ENCODE assay signal across 14 cellular contexts in genomic region chr2:9797681-9798556, GRCh38. TPM values are rescaled to one million over a fixed set of nuclear protein-coding genes. Genes with fewer than 3 reads are reported as not detected.
A peak's percentile ranks its signal among the peaks of the same experiment; 100 is the strongest.
DNase-seq lines count a peak whose midpoint lies in the region; TF ChIP-seq lines count a peak whose summit lies in the region.
"Had no signal": no experiment of that assay in that cellular context is flagged by ENCODE, and none has a peak within 500 bp of the region (broad histone marks: within the 10 kb centered on the region; RNA-seq: fewer than 3 reads in every experiment).

No MANE protein-coding gene starts in this region.

- H3K9me3 ChIP-seq in BLaER1 treated with 17β-estradiol and CSF1 and Interleukin-3, amounts not matched to agents 10 nM and 100 nM (replicated peaks in 1 of 11): peaks cover 0 to 11% (median 0%) of the 10 kb centered on the region in 11 experiments; a peak in 5 of 22 replicates
- H3K9me3 ChIP-seq in colonic mucosa: no peaks in the 10 kb centered on the region
- H3K9me3 ChIP-seq in mucosa of rectum (ENCODE audit: control insufficient read depth in 2 of 2, low read length in 2 of 2): no peaks in the 10 kb centered on the region
- H3K9me3 ChIP-seq: upper lobe of right lung had no signal

- TF ChIP-seq POLR2A in lower leg skin (IDR thresholded peaks at IDR 0.05): no peak

- TF ChIP-seq CTCF in colonic mucosa (IDR thresholded peaks at IDR 0.05) (no peak), lower leg skin (IDR thresholded peaks at IDR 0.05) (no peak)

- intact Hi-C loops in colonic mucosa (cut with DNase I) (no loop called here), lower leg skin (cut with DNase I; ENCODE audit: low total_unique reads) (no loop called here)

- H3K36me3 ChIP-seq in BLaER1 treated with 17β-estradiol and CSF1 and Interleukin-3, amounts not matched to agents 10 nM and 100 nM: no peaks in the 10 kb centered on the region; a peak in 1 of 22 replicates
- H3K36me3 ChIP-seq in colonic mucosa (no peaks in the 10 kb centered on the region), mucosa of rectum (ENCODE audit: control insufficient read depth in 2 of 2, insufficient read depth in 2 of 2, low read length in 2 of 2) (no peaks in the 10 kb centered on the region)
- H3K36me3 ChIP-seq: upper lobe of right lung had no signal

- H4K20me1 ChIP-seq in BLaER1 treated with 17β-estradiol and CSF1 and Interleukin-3, amounts not matched to agents 10 nM and 100 nM: no peaks in the 10 kb centered on the region

- peak overlapping the region in 6 of 11 experiments; percentile 53 to 73 (median 66); a peak in 7 of 22 replicates for H3K9ac ChIP-seq in BLaER1 treated with 17β-estradiol and CSF1 and Interleukin-3, amounts not matched to agents 10 nM and 100 nM
- no peak overlapping the region for H3K9ac ChIP-seq in colonic mucosa (ENCODE audit: low read depth in 2 of 2, low read length in 2 of 2)
- no peak overlapping the region for H3K9ac ChIP-seq in mucosa of rectum (ENCODE audit: low read depth in 1 of 2, low read length in 2 of 2)

- DNase-seq in DMS53 treated with DMSO at 0.1 percent for 48 hours (lab: John Stamatoyannopoulos, UW; ENCODE audit: unreplicated experiment): peak; percentile 76
- DNase-seq in colonic mucosa: peak; percentile 59
- no peak for DNase-seq in GOT3 (lab: John Stamatoyannopoulos, UW)
- DNase-seq in lower leg skin (ENCODE audit: low spot score in 2 of 2): no peak
- DNase-seq in NCI-H2081 (lab: John Stamatoyannopoulos, UW): no peak
- DNase-seq: activated T-cell treated with anti-CD3 and anti-CD28 coated beads, Interleukin-2, amount 50 U/mL, for 72 hours; amniotic stem cell; CD4-positive, CD25-positive, alpha-beta regulatory T cell; GDM1; midbrain; stimulated activated CD8-positive, alpha-beta memory T cell treated with anti-CD3 and anti-CD28 coated beads, Interleukin-4, amount 100 ng/mL, for 48 hours; upper lobe of right lung had no signal

- no peak overlapping the region for H3K4me3 ChIP-seq in BLaER1 treated with 17β-estradiol and CSF1 and Interleukin-3, amounts not matched to agents 10 nM and 100 nM
- H3K4me3 ChIP-seq in colonic mucosa: no peak overlapping the region
- H3K4me3 ChIP-seq in mucosa of rectum (ENCODE audit: low read length in 2 of 2): no peak overlapping the region
- no peak overlapping the region for H3K4me3 ChIP-seq in lower leg skin (ENCODE audit: low read depth, poor library complexity, severe bottlenecking)
- H3K4me3 ChIP-seq: upper lobe of right lung had no signal

- WGBS in lower leg skin, 2 donors: 33 to 55% methylated on average over 18 of the region's 18 CpGs

- peaks cover 86 to 98% (median 97%) of the 10 kb centered on the region in 10 experiments for H3K4me1 ChIP-seq in BLaER1 treated with 17β-estradiol and CSF1 and Interleukin-3, amounts not matched to agents 10 nM and 100 nM
- H3K4me1 ChIP-seq in colonic mucosa (peaks cover 19% of the 10 kb centered on the region), mucosa of rectum (ENCODE audit: control insufficient read depth in 2 of 2, insufficient read depth in 2 of 2, low read length in 2 of 2) (peaks cover 27 to 33% of the 10 kb centered on the region in 2 donors)

- H3K4me2 ChIP-seq in BLaER1 treated with 17β-estradiol and CSF1 and Interleukin-3, amounts not matched to agents 10 nM and 100 nM: peak overlapping the region; percentile 88 to 96 (median 93)

- peak overlapping the region in 9 of 11 experiments; percentile 34 to 82 (median 69); a peak in 16 of 22 replicates for H3K27ac ChIP-seq in BLaER1 treated with 17β-estradiol and CSF1 and Interleukin-3, amounts not matched to agents 10 nM and 100 nM
- peak overlapping the region; percentile 63 for H3K27ac ChIP-seq in colonic mucosa
- H3K27ac ChIP-seq in mucosa of rectum (ENCODE audit: low read depth in 2 of 2, low read length in 2 of 2): peak overlapping the region; percentile 53 to 58
- H3K27ac ChIP-seq: upper lobe of right lung had no signal

- no peaks in the 10 kb centered on the region for H3K27me3 ChIP-seq in BLaER1 treated with 17β-estradiol and CSF1 and Interleukin-3, amounts not matched to agents 10 nM and 100 nM
- no peaks in the 10 kb centered on the region for H3K27me3 ChIP-seq in colonic mucosa
- H3K27me3 ChIP-seq in mucosa of rectum (ENCODE audit: control insufficient read depth in 2 of 2, insufficient read depth in 2 of 2, low read length in 2 of 2): no peaks in the 10 kb centered on the region
- H3K27me3 ChIP-seq: upper lobe of right lung had no signal

RNA-seq across cellular contexts. Expression of gene TAF1B, which starts 45.4 kb away (rescaled TPM):
- total RNA-seq in colonic mucosa: 10 to 100 TPM in 1 of 2 donors, 1 to 10 TPM in 1; 8.8 to 13.0 TPM
- total RNA-seq in lower leg skin: 10 to 100 TPM; 11.2 to 26.9 (median 20.1) TPM

Comparison
In these comparisons a context has a peak if more than half of its experiments do, and no peak if none do; other contexts are left out.
1. H3K9ac ChIP-seq: peak in BLaER1 treated with 17β-estradiol and CSF1 and Interleukin-3, amounts not matched to agents 10 nM and 100 nM (6 of 11); none in colonic mucosa (0 of 2) and mucosa of rectum (0 of 2).
2. DNase-seq: peak in DMS53 treated with DMSO at 0.1 percent for 48 hours (single experiment) and colonic mucosa (single experiment); none in GOT3 (single experiment), lower leg skin (0 of 2) and NCI-H2081 (0 of 2).
3. Peak in every context shown above with its lines, with median percentiles within 50 percentile points of each other: H3K27ac ChIP-seq.